In genomic region chr6:123812621-123813020, GRCh38 we compare ENCODE assay signal across 22 cellular contexts. TPM values are rescaled to one million over a fixed set of nuclear protein-coding genes. Genes with fewer than 3 reads are reported as not detected.
DNase-seq lines count a peak whose midpoint lies in the region; ATAC-seq and TF ChIP-seq lines count a peak whose summit lies in the region.
"Had no signal": no experiment of that assay in that cellular context is flagged by ENCODE, and none has a peak within 500 bp of the region (broad histone marks: within the 10 kb centered on the region; RNA-seq: fewer than 3 reads in every experiment).

No MANE protein-coding gene starts in this region.

- H3K27ac ChIP-seq in Panc1 (ENCODE audit: low read length) (0 out of 2 replicates have a peak overlapping the region, but pooled peaks have one; percentile 7), temporal lobe (ENCODE audit: low read depth, low read length) (peak overlapping the region; percentile 82)
- H3K27ac ChIP-seq: 22Rv1 had no signal

- H3K36me3 Mint-ChIP-seq in T-cell: no peaks in the 10 kb centered on the region
- H3K36me3 Mint-ChIP-seq: CD8-positive, alpha-beta T cell; IgD-negative memory B cell had no signal

- peak; percentile 2 for DNase-seq in DMS53 (lab: John Stamatoyannopoulos, UW)
- no peak for DNase-seq in DMS53 treated with DMSO at 0.1 percent for 48 hours (lab: John Stamatoyannopoulos, UW; ENCODE audit: unreplicated experiment)
- DNase-seq in Panc1 (ENCODE audit: low read depth, low spot score): no peak
- DNase-seq in globus pallidus (ENCODE audit: low spot score): peak; percentile 72
- no peak for DNase-seq in activated CD4-positive, alpha-beta T cell treated with anti-CD3 and anti-CD28 coated beads, Interleukin-2, amount 50 U/mL, for 4 hours
- DNase-seq in NCI-H82 (lab: John Stamatoyannopoulos, UW): no peak
- no peak for DNase-seq in T-cell
- DNase-seq: CD8-positive, alpha-beta T cell; EL; GF-D8; MV-4-11; NCI-H1694; NCI-H2171; NCI-H345; NCI-H524; RPMI8226; SHP77 treated with DMSO at 0.1 percent for 48 hours; SK-N-SH had no signal

- H3K27me3 ChIP-seq in Panc1 (ENCODE audit: control insufficient read depth, insufficient read depth, low read length): no peaks in the 10 kb centered on the region

- POLR2A ChIA-PET in Panc1 (lab: Charles Lee) (no interaction called here), T-cell (lab: Charles Lee) (no interaction called here)

- peaks cover 0 to 10% of the 10 kb centered on the region in 2 donors for H3K27me3 Mint-ChIP-seq in T-cell

- ATAC-seq in Panc1 (no peak), T-cell (replicated peaks in 1 of 4) (no peak)
- ATAC-seq: CD8-positive, alpha-beta T cell; HCT116 had no signal

- H3K36me3 ChIP-seq in Panc1 (ENCODE audit: control insufficient read depth, insufficient read depth, low read length): no peaks in the 10 kb centered on the region

- no TSS peak for BruUV-seq in Panc1 (replicated peaks; lab: Mats Ljungman, UMichigan)

- intact Hi-C loops in Panc1 (cut with micrococcal nuclease; ENCODE audit: unreplicated experiment): no loop called here

- H3K4me3 Mint-ChIP-seq in T-cell: no peak overlapping the region
- H3K4me3 Mint-ChIP-seq: CD8-positive, alpha-beta T cell; IgD-negative memory B cell had no signal

- H3K4me1 Mint-ChIP-seq in T-cell: no peaks in the 10 kb centered on the region
- H3K4me1 Mint-ChIP-seq: IgD-negative memory B cell had no signal

- H3K27ac Mint-ChIP-seq in T-cell: no peak overlapping the region
- H3K27ac Mint-ChIP-seq: CD8-positive, alpha-beta T cell; IgD-negative memory B cell had no signal

- CTCF ChIA-PET in Panc1 (lab: Charles Lee): no interaction called here
- CTCF ChIA-PET in T-cell (lab: Charles Lee): no interaction called here

- TF ChIP-seq CTCF in Panc1 (IDR thresholded peaks at IDR 0.05): no peak

- in situ Hi-C loops in Panc1 (cut with HindIII; ENCODE audit: low pct_unique_long_range_greater_than_20kb, low sequenced_read_pairs): no loop called here

- no peaks in the 10 kb centered on the region for H3K9me3 ChIP-seq in Panc1 (ENCODE audit: control insufficient read depth, insufficient read depth, low read depth, low read length)
- H3K9me3 ChIP-seq: SK-N-SH had no signal

- peaks cover 23% of the 10 kb centered on the region; the same call in 1 of the 2 replicates for H3K4me1 ChIP-seq in Panc1 (ENCODE audit: control insufficient read depth, insufficient read depth, low read length)

- H3K9me3 Mint-ChIP-seq in T-cell: peaks cover 0 to 6% (median 0%) of the 10 kb centered on the region in 3 donors
- H3K9me3 Mint-ChIP-seq: CD8-positive, alpha-beta T cell; IgD-negative memory B cell had no signal

- no peak overlapping the region for H3K4me3 ChIP-seq in Panc1 (ENCODE audit: low read depth in 2 of 2, low read length in 2 of 2)

RNA-seq across cellular contexts. Expression of gene NKAIN2, which starts 9.0 kb away (rescaled TPM):
- total RNA-seq in Panc1 (2021; ENCODE audit: unreplicated experiment) (2.6 TPM), temporal lobe (115 TPM), T-cell (under 1 TPM in 1 of 5 donors, not detected in 4; 0.13 TPM)
- 2.2 TPM for polyA plus RNA-seq in Panc1 (2012; ENCODE audit: insufficient read length)
- total RNA-seq: CD8-positive, alpha-beta T cell had no signal
- polyA plus RNA-seq: IgD-negative memory B cell, SK-N-SH had no signal

Comparison
In these comparisons a context has a peak if more than half of its experiments do, and no peak if none do; other contexts are left out.
1. DNase-seq: peak in DMS53 (single experiment) and globus pallidus (single experiment); none in DMS53 treated with DMSO at 0.1 percent for 48 hours (single experiment), Panc1 (single experiment), activated CD4-positive, alpha-beta T cell treated with anti-CD3 and anti-CD28 coated beads, Interleukin-2, amount 50 U/mL, for 4 hours (0 of 2), NCI-H82 (single experiment) and T-cell (0 of 34).
2. RNA of gene NKAIN2, which starts 9.0 kb away (total RNA-seq): 115 TPM in temporal lobe (single experiment); 2.6 TPM in Panc1 (single experiment) and 0.13 TPM in T-cell; every median in the first group is over 10 times any median in the second.